Comparison of ENCODE assay signal across 1 cellular context in genomic region chr7:93004906-93005305, GRCh38.
TF ChIP-seq lines count a peak whose summit lies in the region.

No MANE protein-coding gene starts in this region.

TF ChIP-seq in K562, 482 proteins besides CTCF, POLR2A, EP300 and RAD21 (continued from another document and continues in another):
- peak; percentile 56; the same call in 1 of the 2 replicates for TF ChIP-seq MXI1 (IDR thresholded peaks at IDR 0.05; ENCODE audit: low read depth, low read length)
- TF ChIP-seq ZBTB2 (IDR thresholded peaks at IDR 0.05): peak; percentile 48; the same call in 1 of the 2 replicates
- TF ChIP-seq ETV6 (IDR thresholded peaks at IDR 0.05; ENCODE audit: borderline replicate concordance in 1 of 2, low read depth in 2 of 2, low read length in 1 of 2): no peak
- TF ChIP-seq ETV6 (CRISPR knock-in tag; IDR thresholded peaks at IDR 0.05; ENCODE audit: borderline replicate concordance): no peak
- TF ChIP-seq CAMTA2 (CRISPR knock-in tag; conservative IDR thresholded peaks at IDR 0.05): no peak
- TF ChIP-seq DPF2 (IDR thresholded peaks at IDR 0.05): peak; percentile 81
- 0 out of 2 replicates have a peak, but pooled peaks have one; percentile 55 for TF ChIP-seq HDAC2 (IDR thresholded peaks at IDR 0.05)
- peak; percentile 77 for TF ChIP-seq SMARCA4 (IDR thresholded peaks at IDR 0.05)
- no peak for TF ChIP-seq HDAC6 (IDR thresholded peaks at IDR 0.05; ENCODE audit: low read depth, low read length)
- TF ChIP-seq ZBTB12 (CRISPR knock-in tag; IDR thresholded peaks at IDR 0.05): no peak
- TF ChIP-seq E2F1 (CRISPR knock-in tag; IDR thresholded peaks at IDR 0.05): no peak
- no peak for TF ChIP-seq SRSF1 (IDR thresholded peaks at IDR 0.05; ENCODE audit: low read depth, low read length)
- TF ChIP-seq NELFE (IDR thresholded peaks at IDR 0.05; ENCODE audit: insufficient read depth, insufficient read length): no peak
- TF ChIP-seq KAT8 (IDR thresholded peaks at IDR 0.05; ENCODE audit: low read depth): no peak
- TF ChIP-seq ZNF408 (CRISPR knock-in tag; IDR thresholded peaks at IDR 0.05; ENCODE audit: low read depth): no peak
- no peak for TF ChIP-seq PTRF (tag; IDR thresholded peaks at IDR 0.05)
- peak; percentile 45 for TF ChIP-seq C11orf30 (IDR thresholded peaks at IDR 0.05; ENCODE audit: low read depth)
- TF ChIP-seq ZNF589 (CRISPR knock-in tag; IDR thresholded peaks at IDR 0.05; ENCODE audit: low read depth): no peak
- no peak for TF ChIP-seq THAP12 (CRISPR knock-in tag; IDR thresholded peaks at IDR 0.05)
- no peak for TF ChIP-seq KDM4B (IDR thresholded peaks at IDR 0.05; ENCODE audit: borderline replicate concordance in 2 of 2, low read depth in 1 of 2)
- TF ChIP-seq ZNF766 (CRISPR knock-in tag; conservative IDR thresholded peaks at IDR 0.05): no peak
- no peak for TF ChIP-seq RBM22 (IDR thresholded peaks at IDR 0.05; ENCODE audit: low read depth, low read length, poor library complexity, severe bottlenecking)
- TF ChIP-seq CREB3L1 (IDR thresholded peaks at IDR 0.05; ENCODE audit: borderline replicate concordance, low read depth): no peak
- TF ChIP-seq ETS1 (conservative IDR thresholded peaks at IDR 0.05; ENCODE audit: control insufficient read depth, low read depth, low read length): no peak
- TF ChIP-seq ZEB2 (IDR thresholded peaks at IDR 0.05): 0 out of 2 replicates have a peak, but pooled peaks have one; percentile 33
- peak; percentile 38; the same call in 1 of the 2 replicates for TF ChIP-seq EP400 (IDR thresholded peaks at IDR 0.05)
- no peak for TF ChIP-seq ZNF407 (IDR thresholded peaks at IDR 0.05; ENCODE audit: low read depth)
- peak; percentile 92 for TF ChIP-seq ARID1B (IDR thresholded peaks at IDR 0.05)
- TF ChIP-seq GABPB2 (CRISPR knock-in tag; conservative IDR thresholded peaks at IDR 0.05): no peak
- TF ChIP-seq POLR2AphosphoS5 (IDR thresholded peaks at IDR 0.05; ENCODE audit: control insufficient read depth, insufficient read depth, low read depth, low read length): peak; percentile 75; the same call in 1 of the 2 replicates
- TF ChIP-seq ZNF695 (CRISPR knock-in tag; IDR thresholded peaks at IDR 0.05): no peak
- no peak for TF ChIP-seq NFYB (IDR thresholded peaks at IDR 0.05; ENCODE audit: extremely low read depth, insufficient read length)
- no peak for TF ChIP-seq THRA (IDR thresholded peaks at IDR 0.05)
- peak in 1 of 2 experiments; percentile 14; a peak in 1 of 4 replicates for TF ChIP-seq TBL1XR1 (IDR thresholded peaks at IDR 0.05; ENCODE audit: low read length in 2 of 2)
- 0 out of 2 replicates have a peak, but pooled peaks have one; percentile 26 for TF ChIP-seq MTA3 (IDR thresholded peaks at IDR 0.05; ENCODE audit: borderline replicate concordance)
- no peak for TF ChIP-seq FOXJ2 (tag; IDR thresholded peaks at IDR 0.05)
- no peak for TF ChIP-seq BCL6 (CRISPR knock-in tag; IDR thresholded peaks at IDR 0.05)
- peak; percentile 22 to 44; a peak in 2 of 4 replicates for TF ChIP-seq TRIM24 (IDR thresholded peaks at IDR 0.05)
- peak; percentile 51; the same call in 1 of the 2 replicates for TF ChIP-seq CTBP1 (IDR thresholded peaks at IDR 0.05; ENCODE audit: borderline replicate concordance)
- TF ChIP-seq UBTF (IDR thresholded peaks at IDR 0.05; ENCODE audit: borderline replicate concordance in 1 of 2, low read depth in 2 of 2, low read length in 2 of 2): 0 out of 4 replicates have a peak, but pooled peaks of 1 of the 2 experiments have one; percentile 25
- TF ChIP-seq KAT7 (CRISPR knock-in tag; IDR thresholded peaks at IDR 0.05; ENCODE audit: borderline replicate concordance): 0 out of 2 replicates have a peak, but pooled peaks have one; percentile 47
- TF ChIP-seq KLF13 (tag; IDR thresholded peaks at IDR 0.05; ENCODE audit: borderline replicate concordance, low read depth): no peak
